ENCODE assay signal across 10 cellular contexts in genomic region chr2:18883626-18884456, GRCh38.
DNase-seq lines count a peak whose midpoint lies in the region; ATAC-seq and TF ChIP-seq lines count a peak whose summit lies in the region.
"Had no signal": no experiment of that assay in that cellular context is flagged by ENCODE, and none has a peak within 500 bp of the region (broad histone marks: within the 10 kb centered on the region; RNA-seq: fewer than 3 reads in every experiment).

No MANE protein-coding gene starts in this region.

- no peak for ATAC-seq in heart right ventricle
- no peak for ATAC-seq in left ventricle myocardium superior
- no peak for ATAC-seq in upper lobe of left lung (ENCODE audit: low FRiP score in 2 of 2)
- no peak for ATAC-seq in T-cell (replicated peaks in 1 of 4)

- no peak overlapping the region for H3K9ac ChIP-seq in NT2/D1 (ENCODE audit: insufficient read length, low read depth)

- H3K9me3 ChIP-seq in heart right ventricle = no peaks in the 10 kb centered on the region
- no peaks in the 10 kb centered on the region for H3K9me3 ChIP-seq in NT2/D1 (ENCODE audit: insufficient read depth, low read length)
- H3K9me3 ChIP-seq in upper lobe of left lung = no peaks in the 10 kb centered on the region

- H3K36me3 ChIP-seq in heart right ventricle (no peaks in the 10 kb centered on the region), NT2/D1 (ENCODE audit: insufficient read depth, insufficient read length, low read length) (no peaks in the 10 kb centered on the region), upper lobe of left lung (no peaks in the 10 kb centered on the region)

- H3K27ac Mint-ChIP-seq in T-cell = no peak overlapping the region

- H3K27ac ChIP-seq in heart right ventricle (no peak overlapping the region), upper lobe of left lung (no peak overlapping the region)

- intact Hi-C loops in heart right ventricle (cut with DNase I) = loop anchor here in 1 of 10 donors (10.0 kb wide), 1 partner anchor 981 kb away; no protein-coding TSS in a partner anchor
- intact Hi-C loops in left ventricle myocardium superior (cut with micrococcal nuclease) = no loop called here

- peaks cover 0 to 4% (median 0%) of the 10 kb centered on the region in 3 donors for H3K9me3 Mint-ChIP-seq in T-cell

- CTCF ChIA-PET in T-cell (lab: Charles Lee) = no interaction called here

- H3K4me3 ChIP-seq in heart right ventricle = no peak overlapping the region
- H3K4me3 ChIP-seq in NT2/D1 (ENCODE audit: insufficient read length, low read depth) = no peak overlapping the region
- no peak overlapping the region for H3K4me3 ChIP-seq in upper lobe of left lung

- WGBS in heart right ventricle, 2 donors = 69% methylated on average over 3 of the region's 3 CpGs
- WGBS in upper lobe of left lung, 2 donors = 61 to 69% methylated on average over 3 of the region's 3 CpGs

- H3K4me1 Mint-ChIP-seq in T-cell = no peaks in the 10 kb centered on the region

- H3K4me1 ChIP-seq in heart right ventricle = peaks cover 0 to 6% (median 0%) of the 10 kb centered on the region in 9 donors
- no peaks in the 10 kb centered on the region for H3K4me1 ChIP-seq in NT2/D1 (ENCODE audit: insufficient read depth, insufficient read length)
- H3K4me1 ChIP-seq in upper lobe of left lung = no peaks in the 10 kb centered on the region

- no peak for TF ChIP-seq EP300 in upper lobe of left lung (IDR thresholded peaks at IDR 0.05)

- peaks cover 14% of the 10 kb centered on the region for H3K36me3 Mint-ChIP-seq in T-cell

- POLR2A ChIA-PET in T-cell (lab: Charles Lee) = no interaction called here

- H3K4me3 Mint-ChIP-seq in T-cell = no peak overlapping the region

- no peaks in the 10 kb centered on the region for H3K27me3 Mint-ChIP-seq in T-cell

- peak in 7 of 9 donors; percentile 8 to 42 (median 32) for TF ChIP-seq CTCF in heart right ventricle (IDR thresholded peaks at IDR 0.05)
- TF ChIP-seq CTCF in upper lobe of left lung (IDR thresholded peaks at IDR 0.05) = peak in 5 of 6 experiments; percentile 6 to 47 (median 39)

- no peak for TF ChIP-seq POLR2A in upper lobe of left lung (IDR thresholded peaks at IDR 0.05)

- DNase-seq in heart right ventricle = no peak
- no peak for DNase-seq in left ventricle myocardium superior
- peak; percentile 2 for DNase-seq in NT2/D1 (ENCODE audit: low read depth, low spot score)
- peak; percentile 37 for DNase-seq in fibroblast of gingiva (ENCODE audit: low read depth)
- no peak for DNase-seq in upper lobe of left lung
- no peak for DNase-seq in NCI-H187 treated with DMSO at 0.1 percent for 48 hours (lab: John Stamatoyannopoulos, UW)
- DNase-seq in T-cell = no peak
- DNase-seq in NOMO-1 treated with dmso at 0.1 percent for 144 hours (lab: John Stamatoyannopoulos, UW; ENCODE audit: unreplicated experiment) = no peak
- DNase-seq: DMS79 treated with DMSO at 0.1 percent for 48 hours; stimulated activated CD8-positive, alpha-beta memory T cell treated with anti-CD3 and anti-CD28 coated beads, Interleukin-4, amount 100 ng/mL, for 48 hours had no signal

- no peaks in the 10 kb centered on the region for H3K27me3 ChIP-seq in heart right ventricle
- H3K27me3 ChIP-seq in NT2/D1 (ENCODE audit: insufficient read depth, insufficient read length) = no peaks in the 10 kb centered on the region
- no peaks in the 10 kb centered on the region for H3K27me3 ChIP-seq in upper lobe of left lung

Comparison
In these comparisons a context has a peak if more than half of its experiments do, and no peak if none do; other contexts are left out.
1. DNase-seq: peak in NT2/D1 (single experiment) and fibroblast of gingiva (single experiment); none in heart right ventricle (0 of 2), left ventricle myocardium superior (single experiment), upper lobe of left lung (0 of 2), NCI-H187 treated with DMSO at 0.1 percent for 48 hours (single experiment), T-cell (0 of 34) and NOMO-1 treated with dmso at 0.1 percent for 144 hours (single experiment).